In genomic region chr22:20111045-20111688, GRCh38 we compare ENCODE assay signal across 8 cellular contexts. TPM values are rescaled to one million over a fixed set of nuclear protein-coding genes. Genes with fewer than 3 reads are reported as not detected.
A peak's percentile ranks its signal among the peaks of the same experiment; 100 is the strongest.
DNase-seq lines count a peak whose midpoint lies in the region; ATAC-seq and TF ChIP-seq lines count a peak whose summit lies in the region.

No MANE protein-coding gene starts in this region.

- 0 out of 2 replicates have a peak, but pooled peaks have one; percentile 12 for TF ChIP-seq RAD21 in SK-N-SH (IDR thresholded peaks at IDR 0.05; ENCODE audit: low read length)

- peaks cover 20% of the 10 kb centered on the region for H3K79me2 ChIP-seq in SK-N-SH (ENCODE audit: insufficient read depth)

- no peak overlapping the region for H3K4me2 ChIP-seq in SK-N-SH

- TF ChIP-seq EP300 in SK-N-SH (IDR thresholded peaks at IDR 0.05; ENCODE audit: borderline replicate concordance in 1 of 2, low read depth in 1 of 2, low read length in 1 of 2) = no peak

- H3K4me1 ChIP-seq in SK-N-SH (ENCODE audit: control insufficient read depth in 1 of 2, insufficient read depth in 2 of 2, low read depth in 1 of 2, low read length in 1 of 2) = peaks cover 6 to 11% of the 10 kb centered on the region in 2 experiments; a peak in 1 of 4 replicates
- H3K4me1 ChIP-seq in spleen = peaks cover 14 to 54% (median 49%) of the 10 kb centered on the region in 6 donors

- CTCF ChIA-PET in SK-N-SH (lab: Yijun Ruan, JAX) = interaction anchor here (0.5 to 2.3 kb wide), 16 partner anchors 10 to 279 kb away, joined by 3 to 10 read pairs (median 3); no protein-coding TSS in a partner anchor

- H3K9me3 ChIP-seq in SK-N-SH = no peaks in the 10 kb centered on the region
- no peaks in the 10 kb centered on the region for H3K9me3 ChIP-seq in spleen

- peaks cover 16% of the 10 kb centered on the region for H3F3A ChIP-seq in SK-N-SH (replicated peaks; ENCODE audit: insufficient read depth)

- H4K20me1 ChIP-seq in SK-N-SH (ENCODE audit: insufficient read depth) = 0 out of 2 replicates have a peak, but pooled peaks cover 8% of the 10 kb centered on the region

- H3K9me2 ChIP-seq in SK-N-SH = no peaks in the 10 kb centered on the region

- POLR2A ChIA-PET in SK-N-SH (lab: Yijun Ruan, JAX) = interaction anchor here (0.6 kb wide), 1 partner anchor 10 kb away, joined by 3 read pairs; no protein-coding TSS in a partner anchor

- H3K4me3 ChIP-seq in SK-N-SH (ENCODE audit: low read depth in 2 of 2, low read length in 1 of 2) (no peak overlapping the region), spleen (no peak overlapping the region)

- peak; percentile 34 for DNase-seq in CMK (ENCODE audit: low read depth)
- DNase-seq in GM20000 (ENCODE audit: low spot score) = peak; percentile 74
- DNase-seq in SK-N-SH = peak; percentile 87
- peak; percentile 11 for DNase-seq in fibroblast of peridontal ligament (ENCODE audit: extremely low read depth)
- peak; percentile 67 for DNase-seq in spleen
- no peak for DNase-seq in DMS153 treated with DMSO at 0.1 percent for 48 hours (lab: John Stamatoyannopoulos, UW; ENCODE audit: unreplicated experiment)

- no peak overlapping the region for H3K9ac ChIP-seq in SK-N-SH

- H3K27ac ChIP-seq in SK-N-SH (ENCODE audit: low read depth in 2 of 2, low read length in 1 of 2) = peak overlapping the region; percentile 7 to 28; a peak in 3 of 4 replicates
- peak overlapping the region in 6 of 8 donors; percentile 39 to 93 (median 51) for H3K27ac ChIP-seq in spleen

- ATAC-seq in HG03469 (IDR thresholded peaks at IDR 0.05; ENCODE audit: unreplicated experiment) (no peak), HG02840 (IDR thresholded peaks at IDR 0.05; ENCODE audit: low FRiP score, unreplicated experiment) (no peak)

- WGBS in SK-N-SH (ENCODE audit: low lambda C conversion rate) = 69% methylated on average over 10 of the region's 14 CpGs
- WGBS in spleen, 5 donors = 48 to 60% (median 52%) methylated on average over 12 to 14 of the region's 14 CpGs

- H3K36me3 ChIP-seq in SK-N-SH (replicated peaks in 1 of 2; ENCODE audit: control insufficient read depth in 1 of 2, insufficient read depth in 2 of 2, low read length in 1 of 2) (peaks cover 24 to 92% of the 10 kb centered on the region in 2 experiments), spleen (peaks cover 5 to 99% (median 94%) of the 10 kb centered on the region in 6 donors)

- TF ChIP-seq POLR2A in spleen (IDR thresholded peaks at IDR 0.05) = no peak

- no peaks in the 10 kb centered on the region for H3K27me3 ChIP-seq in SK-N-SH (ENCODE audit: insufficient read depth)
- no peaks in the 10 kb centered on the region for H3K27me3 ChIP-seq in spleen (replicated peaks in 1 of 7)

- TF ChIP-seq CTCF in GM20000 (IDR thresholded peaks at IDR 0.05; ENCODE audit: extremely low read depth, missing control alignments) = peak; percentile 11
- peak; percentile 61 for TF ChIP-seq CTCF in SK-N-SH (IDR thresholded peaks at IDR 0.05)
- peak in 7 of 11 experiments; percentile 21 to 44 (median 35) for TF ChIP-seq CTCF in spleen (IDR thresholded peaks at IDR 0.05 in 8 of 11, conservative IDR thresholded peaks at IDR 0.05 in 3 of 11)

- H2AFZ ChIP-seq in SK-N-SH (ENCODE audit: low read depth) = no peak overlapping the region

- intact Hi-C loops in spleen (cut with DNase I; ENCODE audit: low total_unique reads) = no loop called here

TF ChIP-seq in SK-N-SH, 30 proteins besides CTCF, POLR2A, EP300 and RAD21:
- TF ChIP-seq TAF1 (IDR thresholded peaks at IDR 0.05; ENCODE audit: borderline replicate concordance, low read depth, low read length) = no peak
- TF ChIP-seq CHD2 (IDR thresholded peaks at IDR 0.05; ENCODE audit: low read length, partially characterized antibody) = peak; percentile 23
- no peak for TF ChIP-seq USF2 (IDR thresholded peaks at IDR 0.05; ENCODE audit: borderline replicate concordance, low read depth, low read length)
- TF ChIP-seq NRF1 (IDR thresholded peaks at IDR 0.05; ENCODE audit: low read depth, low read length) = no peak
- TF ChIP-seq PBX3 (IDR thresholded peaks at IDR 0.05) = no peak; the same call in 1 of the 2 replicates
- TF ChIP-seq MXI1 (IDR thresholded peaks at IDR 0.05; ENCODE audit: low read depth, low read length) = peak; percentile 54; the same call in 1 of the 2 replicates
- peak; percentile 76; the same call in 1 of the 2 replicates for TF ChIP-seq SIN3A (IDR thresholded peaks at IDR 0.05; ENCODE audit: borderline replicate concordance, low read depth, low read length)

RNA-seq across cellular contexts. Expression of gene RANBP1, which starts 4.7 kb away (rescaled TPM):
- polyA plus RNA-seq in SK-N-SH (2012; rRNA removed) (288 and 502 TPM in 2 replicates), spleen (100 to 1,000 TPM in 2 of 3 donors, 10 to 100 TPM in 1; 52.6 to 106 (median 101) TPM)
- 421 and 483 TPM in 2 replicates for polyA plus RNA-seq in SK-N-SH (2012; cell fraction: cytosol; rRNA removed)
- 259 and 349 TPM in 2 replicates for polyA plus RNA-seq in SK-N-SH (2012; cell fraction: nucleus; rRNA removed)
- 100 to 1,000 TPM in 3 of 7 donors, 10 to 100 TPM in 4; 56.7 to 111 (median 88.5) TPM for total RNA-seq in spleen

RNA-seq across cellular contexts. Expression of gene TRMT2A, which starts 5.9 kb away (rescaled TPM):
- 54.6 and 73.1 TPM in 2 replicates for polyA plus RNA-seq in SK-N-SH (2012; rRNA removed)
- 7.9 and 12.8 TPM in 2 replicates for polyA plus RNA-seq in SK-N-SH (2012; cell fraction: cytosol; rRNA removed)
- polyA plus RNA-seq in SK-N-SH (2012; cell fraction: nucleus; rRNA removed) = 409 and 434 TPM in 2 replicates
- 10 to 100 TPM; 70.4 to 89.8 (median 79.3) TPM for total RNA-seq in spleen
- 100 to 1,000 TPM in 2 of 3 donors, 10 to 100 TPM in 1; 75.1 to 142 (median 132) TPM for polyA plus RNA-seq in spleen

RNA-seq across cellular contexts. Expression of gene ZDHHC8, which starts 20.4 kb away (rescaled TPM):
- 36.5 and 65.3 TPM in 2 replicates for polyA plus RNA-seq in SK-N-SH (2012; rRNA removed)
- polyA plus RNA-seq in SK-N-SH (2012; cell fraction: cytosol; rRNA removed) = 21.9 and 35.0 TPM in 2 replicates
- 436 and 508 TPM in 2 replicates for polyA plus RNA-seq in SK-N-SH (2012; cell fraction: nucleus; rRNA removed)
- total RNA-seq in spleen = 10 to 100 TPM; 24.3 to 71.5 (median 57.5) TPM
- 10 to 100 TPM; 12.7 to 37.8 (median 21.4) TPM for polyA plus RNA-seq in spleen

RNA-seq across cellular contexts. Expression of gene DGCR8, which starts 31.1 kb away (rescaled TPM):
- polyA plus RNA-seq in SK-N-SH (2012; rRNA removed) = 23.9 and 26.5 TPM in 2 replicates
- polyA plus RNA-seq in SK-N-SH (2012; cell fraction: cytosol; rRNA removed) = 15.0 and 15.8 TPM in 2 replicates
- polyA plus RNA-seq in SK-N-SH (2012; cell fraction: nucleus; rRNA removed) = 107 and 117 TPM in 2 replicates
- 10 to 100 TPM; 25.1 to 62.7 (median 36.1) TPM for total RNA-seq in spleen
- 10 to 100 TPM in 2 of 3 donors, 1 to 10 TPM in 1; 7.8 to 17.1 (median 14.3) TPM for polyA plus RNA-seq in spleen

RNA-seq across cellular contexts. Expression of gene CCDC188, which starts 39.7 kb away (rescaled TPM):
- 21.1 and 24.0 TPM in 2 replicates for polyA plus RNA-seq in SK-N-SH (2012; rRNA removed)
- polyA plus RNA-seq in SK-N-SH (2012; cell fraction: cytosol; rRNA removed) = 4.4 and 6.7 TPM in 2 replicates
- 141 and 175 TPM in 2 replicates for polyA plus RNA-seq in SK-N-SH (2012; cell fraction: nucleus; rRNA removed)
- total RNA-seq in spleen = 1 to 10 TPM in 4 of 7 donors, under 1 TPM in 2, not detected in 1; 0.69 to 7.6 (median 1.8) TPM
- 1 to 10 TPM in 2 of 3 donors, under 1 TPM in 1; 0.29 to 6.1 (median 1.7) TPM for polyA plus RNA-seq in spleen

Comparison
In these comparisons a context has a peak if more than half of its experiments do, and no peak if none do; other contexts are left out.
1. CTCF ChIP-seq: peak in every context shown above with its lines; median percentile 61 in SK-N-SH; 35 in spleen; 11 in GM20000.